In genomic region chr17:66399441-66399840, GRCh38 we compare ENCODE assay signal across 18 cellular contexts.
DNase-seq lines count a peak whose midpoint lies in the region; ATAC-seq, FAIRE-seq and TF ChIP-seq lines count a peak whose summit lies in the region.
"Had no signal": no experiment of that assay in that cellular context is flagged by ENCODE, and none has a peak within 500 bp of the region (broad histone marks: within the 10 kb centered on the region; RNA-seq: fewer than 3 reads in every experiment).

No MANE protein-coding gene starts in this region.

- TF ChIP-seq EP300 in HepG2 (IDR thresholded peaks at IDR 0.05; ENCODE audit: low read depth in 2 of 2, low read length in 2 of 2): no peak
- no peak for TF ChIP-seq EP300 in HepG2 (CRISPR knock-in tag; IDR thresholded peaks at IDR 0.05; ENCODE audit: borderline replicate concordance)

- H3K4me3 ChIP-seq in right lobe of liver: no peak overlapping the region
- no peak overlapping the region for H3K4me3 ChIP-seq in HepG2 (replicated peaks in 1 of 3; ENCODE audit: insufficient read depth in 1 of 3, low read depth in 2 of 3, low read length in 3 of 3)
- H3K4me3 ChIP-seq: thoracic aorta had no signal

- POLR2A ChIA-PET in HepG2 (lab: Yijun Ruan, JAX): interaction anchor here (0.7 kb wide), 1 partner anchor 16 kb away, joined by 3 read pairs; no protein-coding TSS in a partner anchor

- H3K79me2 ChIP-seq in HepG2 (ENCODE audit: insufficient read depth, low read length): peaks cover 50% of the 10 kb centered on the region

- peaks cover 0 to 24% (median 5%) of the 10 kb centered on the region in 4 donors for H3K4me1 ChIP-seq in right lobe of liver
- peaks cover 21% of the 10 kb centered on the region for H3K4me1 ChIP-seq in HepG2 (ENCODE audit: insufficient read depth, low read length)

- TF ChIP-seq RAD21 in HepG2 (CRISPR knock-in tag; IDR thresholded peaks at IDR 0.05): no peak

- peaks cover 70% of the 10 kb centered on the region for H3K4me1 Mint-ChIP-seq in T-helper 1 cell treated with Interleukin-12 subunit alpha and Interleukin-12 subunit beta and Interleukin-4 antibody, amounts not matched to agents 30 μg/mL and 1 μg/mL, for 36 hours (ENCODE audit: low read depth)
- peaks cover 93% of the 10 kb centered on the region for H3K4me1 Mint-ChIP-seq in stimulated activated naive CD8-positive, alpha-beta T cell treated with anti-CD3 and anti-CD28 coated beads, Interleukin-15, amount 100 ng/mL, for 72 hours
- H3K4me1 Mint-ChIP-seq in mesothelial cell of epicardium: peaks cover 19% of the 10 kb centered on the region

- H3K9ac ChIP-seq in HepG2 (ENCODE audit: insufficient read depth, low read depth, low read length): no peak overlapping the region

- peaks cover 3% of the 10 kb centered on the region for H3K9me3 Mint-ChIP-seq in T-helper 1 cell treated with Interleukin-12 subunit alpha and Interleukin-12 subunit beta and Interleukin-4 antibody, amounts not matched to agents 30 μg/mL and 1 μg/mL, for 36 hours
- peaks cover 6 to 12% of the 10 kb centered on the region in 2 donors for H3K9me3 Mint-ChIP-seq in stimulated activated naive CD8-positive, alpha-beta T cell treated with anti-CD3 and anti-CD28 coated beads, Interleukin-15, amount 100 ng/mL, for 72 hours
- no peaks in the 10 kb centered on the region for H3K9me3 Mint-ChIP-seq in mesothelial cell of epicardium

- no peak overlapping the region for H3K4me2 ChIP-seq in HepG2 (ENCODE audit: low read depth, low read length)

- in situ Hi-C loops in HepG2 (cut with HindIII; ENCODE audit: extremely low pct_ligation_motif_present, low pct_unique_long_range_greater_than_20kb): no loop called here

- H3K36me3 Mint-ChIP-seq in T-helper 1 cell treated with Interleukin-12 subunit alpha and Interleukin-12 subunit beta and Interleukin-4 antibody, amounts not matched to agents 30 μg/mL and 1 μg/mL, for 36 hours (ENCODE audit: low read depth): peaks cover 30% of the 10 kb centered on the region
- no peaks in the 10 kb centered on the region for H3K36me3 Mint-ChIP-seq in mesothelial cell of epicardium

- no peak for FAIRE-seq in HepG2 (lab: Jason Lieb, UNC)
- no peak for FAIRE-seq in H54 (lab: Jason Lieb, UNC)

- CTCF ChIA-PET in HepG2 (lab: Yijun Ruan, JAX; ENCODE audit: low intra/inter-chr PET ratio, low total read pairs): no interaction called here

- WGBS in right lobe of liver (ENCODE audit: insufficient coverage, low coverage, low lambda C conversion rate, missing lambda C conversion rate): 47% methylated on average over 3 of the region's 3 CpGs
- WGBS in HepG2 (ENCODE audit: low lambda C conversion rate): 91% methylated on average over 3 of the region's 3 CpGs

- DNase-seq in right lobe of liver (no peak), HepG2 (ENCODE audit: low spot score) (no peak), mesothelial cell of epicardium (ENCODE audit: low spot score in 2 of 2, unreplicated experiment in 2 of 2) (no peak), H54 (ENCODE audit: insufficient read length, low spot score) (no peak)
- peak; percentile 50 for DNase-seq in central memory CD4-positive, alpha-beta T cell
- peak in 1 of 2 donors; percentile 8 for DNase-seq in stimulated activated naive CD8-positive, alpha-beta T cell treated with anti-CD3 and anti-CD28 coated beads, Interleukin-15, amount 100 ng/mL, for 72 hours
- DNase-seq in NK-92 treated with Interleukin-12 subunit alpha and Interleukin-12 subunit beta, amount 100 ng/mL, for 24 hours (lab: John Stamatoyannopoulos, UW): no peak
- DNase-seq: hippocampal formation, KBM-7, mesenchymal stem cell, NCI-H1048, NCI-H2081, NCI-H524, OCI-M1, SHP77 treated with DMSO at 0.1 percent for 48 hours had no signal

- no peaks in the 10 kb centered on the region for H3K27me3 Mint-ChIP-seq in T-helper 1 cell treated with Interleukin-12 subunit alpha and Interleukin-12 subunit beta and Interleukin-4 antibody, amounts not matched to agents 30 μg/mL and 1 μg/mL, for 36 hours (ENCODE audit: low read depth)
- no peaks in the 10 kb centered on the region for H3K27me3 Mint-ChIP-seq in stimulated activated naive CD8-positive, alpha-beta T cell treated with anti-CD3 and anti-CD28 coated beads, Interleukin-15, amount 100 ng/mL, for 72 hours
- H3K27me3 Mint-ChIP-seq in mesothelial cell of epicardium (ENCODE audit: low read depth): no peaks in the 10 kb centered on the region

- intact Hi-C loops in right lobe of liver (cut with DNase I) (no loop called here), HepG2 (cut with micrococcal nuclease; ENCODE audit: unreplicated experiment) (no loop called here)

- peak overlapping the region; percentile 80 for H3K27ac Mint-ChIP-seq in T-helper 1 cell treated with Interleukin-12 subunit alpha and Interleukin-12 subunit beta and Interleukin-4 antibody, amounts not matched to agents 30 μg/mL and 1 μg/mL, for 36 hours
- H3K27ac Mint-ChIP-seq in stimulated activated naive CD8-positive, alpha-beta T cell treated with anti-CD3 and anti-CD28 coated beads, Interleukin-15, amount 100 ng/mL, for 72 hours: peak overlapping the region; percentile 67 to 72
- no peak overlapping the region for H3K27ac Mint-ChIP-seq in mesothelial cell of epicardium

- no peak overlapping the region for H2AFZ ChIP-seq in HepG2 (ENCODE audit: low read length)

- H4K20me1 ChIP-seq in HepG2 (ENCODE audit: insufficient read depth, low read length): no peaks in the 10 kb centered on the region

- no peaks in the 10 kb centered on the region for H3K36me3 ChIP-seq in right lobe of liver
- no peaks in the 10 kb centered on the region for H3K36me3 ChIP-seq in HepG2 (replicated peaks in 1 of 2; ENCODE audit: control insufficient read depth in 1 of 2, insufficient read depth in 2 of 2, low read length in 2 of 2)
- H3K36me3 ChIP-seq: thoracic aorta had no signal

- ATAC-seq in right lobe of liver (peak; percentile 45 to 63 (median 54)), HepG2 (no peak)
- peak; percentile 87 for ATAC-seq in stimulated activated naive CD8-positive, alpha-beta T cell treated with anti-CD3 and anti-CD28 coated beads, Interleukin-15, amount 100 ng/mL, for 72 hours
- ATAC-seq: HCT116 had no signal

- H3K4me3 Mint-ChIP-seq in T-helper 1 cell treated with Interleukin-12 subunit alpha and Interleukin-12 subunit beta and Interleukin-4 antibody, amounts not matched to agents 30 μg/mL and 1 μg/mL, for 36 hours: peak overlapping the region; percentile 69
- H3K4me3 Mint-ChIP-seq in stimulated activated naive CD8-positive, alpha-beta T cell treated with anti-CD3 and anti-CD28 coated beads, Interleukin-15, amount 100 ng/mL, for 72 hours: peak overlapping the region; percentile 56 to 72
- H3K4me3 Mint-ChIP-seq in mesothelial cell of epicardium: no peak overlapping the region

- H3K27me3 ChIP-seq in right lobe of liver (no peaks in the 10 kb centered on the region), HepG2 (ENCODE audit: control insufficient read depth in 1 of 2, insufficient read depth in 2 of 2, low read length in 2 of 2) (no peaks in the 10 kb centered on the region)

- TF ChIP-seq POLR2A in right lobe of liver (IDR thresholded peaks at IDR 0.05) (no peak), HepG2 (IDR thresholded peaks at IDR 0.05; ENCODE audit: insufficient read depth in 1 of 2, low read depth in 2 of 2, low read length in 2 of 2) (no peak), H54 (IDR thresholded peaks at IDR 0.05; ENCODE audit: low read depth, low read length) (no peak)

- H3K9me3 ChIP-seq in right lobe of liver (no peaks in the 10 kb centered on the region), HepG2 (ENCODE audit: low read length) (0 out of 2 replicates have a peak, but pooled peaks cover 3% of the 10 kb centered on the region)
- H3K9me3 ChIP-seq: thoracic aorta had no signal

- no TSS peak for BruUV-seq in HepG2 (replicated peaks; lab: Mats Ljungman, UMichigan)

- no peak for TF ChIP-seq CTCF in right lobe of liver (IDR thresholded peaks at IDR 0.05)
- no peak for TF ChIP-seq CTCF in HepG2 (CRISPR knock-in tag; IDR thresholded peaks at IDR 0.05)
- TF ChIP-seq CTCF in mesothelial cell of epicardium (IDR thresholded peaks at IDR 0.05; ENCODE audit: unreplicated experiment): no peak

- H3K27ac ChIP-seq in right lobe of liver (peak overlapping the region in 2 of 3 donors; percentile 2 to 27), HepG2 (ENCODE audit: extremely low read length, insufficient read depth, low read length) (no peak overlapping the region)
- H3K27ac ChIP-seq: thoracic aorta had no signal

TF ChIP-seq in HepG2, 621 proteins besides CTCF, POLR2A, EP300 and RAD21 (continues in another document):
- no peak for TF ChIP-seq MXD4 (CRISPR knock-in tag; IDR thresholded peaks at IDR 0.05)
- no peak for TF ChIP-seq HMG20A (CRISPR knock-in tag; IDR thresholded peaks at IDR 0.05; ENCODE audit: borderline replicate concordance)
- no peak for TF ChIP-seq RARG (CRISPR knock-in tag; IDR thresholded peaks at IDR 0.05; ENCODE audit: low read depth)
- TF ChIP-seq, protein P1, sequence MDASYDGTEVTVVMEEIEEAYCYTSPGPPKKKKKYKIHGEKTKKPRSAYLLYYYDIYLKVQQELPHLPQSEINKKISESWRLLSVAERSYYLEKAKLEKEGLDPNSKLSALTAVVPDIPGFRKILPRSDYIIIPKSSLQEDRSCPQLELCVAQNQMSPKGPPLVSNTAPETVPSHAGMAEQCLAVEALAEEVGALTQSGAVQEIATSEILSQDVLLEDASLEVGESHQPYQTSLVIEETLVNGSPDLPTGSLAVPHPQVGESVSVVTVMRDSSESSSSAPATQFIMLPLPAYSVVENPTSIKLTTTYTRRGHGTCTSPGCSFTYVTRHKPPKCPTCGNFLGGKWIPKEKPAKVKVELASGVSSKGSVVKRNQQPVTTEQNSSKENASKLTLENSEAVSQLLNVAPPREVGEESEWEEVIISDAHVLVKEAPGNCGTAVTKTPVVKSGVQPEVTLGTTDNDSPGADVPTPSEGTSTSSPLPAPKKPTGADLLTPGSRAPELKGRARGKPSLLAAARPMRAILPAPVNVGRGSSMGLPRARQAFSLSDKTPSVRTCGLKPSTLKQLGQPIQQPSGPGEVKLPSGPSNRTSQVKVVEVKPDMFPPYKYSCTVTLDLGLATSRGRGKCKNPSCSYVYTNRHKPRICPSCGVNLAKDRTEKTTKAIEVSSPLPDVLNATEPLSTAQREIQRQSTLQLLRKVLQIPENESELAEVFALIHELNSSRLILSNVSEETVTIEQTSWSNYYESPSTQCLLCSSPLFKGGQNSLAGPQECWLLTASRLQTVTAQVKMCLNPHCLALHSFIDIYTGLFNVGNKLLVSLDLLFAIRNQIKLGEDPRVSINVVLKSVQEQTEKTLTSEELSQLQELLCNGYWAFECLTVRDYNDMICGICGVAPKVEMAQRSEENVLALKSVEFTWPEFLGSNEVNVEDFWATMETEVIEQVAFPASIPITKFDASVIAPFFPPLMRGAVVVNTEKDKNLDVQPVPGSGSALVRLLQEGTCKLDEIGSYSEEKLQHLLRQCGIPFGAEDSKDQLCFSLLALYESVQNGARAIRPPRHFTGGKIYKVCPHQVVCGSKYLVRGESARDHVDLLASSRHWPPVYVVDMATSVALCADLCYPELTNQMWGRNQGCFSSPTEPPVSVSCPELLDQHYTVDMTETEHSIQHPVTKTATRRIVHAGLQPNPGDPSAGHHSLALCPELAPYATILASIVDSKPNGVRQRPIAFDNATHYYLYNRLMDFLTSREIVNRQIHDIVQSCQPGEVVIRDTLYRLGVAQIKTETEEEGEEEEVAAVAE (CRISPR knock-in tag; IDR thresholded peaks at IDR 0.05; ENCODE audit: borderline replicate concordance): no peak
- no peak for TF ChIP-seq CAMTA2 (CRISPR knock-in tag; IDR thresholded peaks at IDR 0.05; ENCODE audit: borderline replicate concordance)
- TF ChIP-seq ZSCAN31 (CRISPR knock-in tag; IDR thresholded peaks at IDR 0.05; ENCODE audit: low read depth): no peak
